Comparison of ENCODE assay signal across 18 cellular contexts in genomic region chr1:88088481-88088880, GRCh38.
DNase-seq lines count a peak whose midpoint lies in the region; ATAC-seq, FAIRE-seq and TF ChIP-seq lines count a peak whose summit lies in the region.
"Had no signal": no experiment of that assay in that cellular context is flagged by ENCODE, and none has a peak within 500 bp of the region (broad histone marks: within the 10 kb centered on the region; RNA-seq: fewer than 3 reads in every experiment).

No MANE protein-coding gene starts in this region.

- no TSS peak for BruUV-seq in HepG2 (replicated peaks; lab: Mats Ljungman, UMichigan)

- no peak for ATAC-seq in HepG2
- no peak for ATAC-seq in right lobe of liver
- no peak for ATAC-seq in HG02798 (IDR thresholded peaks at IDR 0.05; ENCODE audit: poor library complexity, unreplicated experiment)
- no peak for ATAC-seq in HG02759 (IDR thresholded peaks at IDR 0.05; ENCODE audit: unreplicated experiment)
- ATAC-seq in GM19351 (IDR thresholded peaks at IDR 0.05; ENCODE audit: unreplicated experiment) = no peak

- no peak for TF ChIP-seq CTCF in HepG2 (CRISPR knock-in tag; IDR thresholded peaks at IDR 0.05)
- no peak for TF ChIP-seq CTCF in right lobe of liver (IDR thresholded peaks at IDR 0.05)

- TF ChIP-seq POLR2A in HepG2 (IDR thresholded peaks at IDR 0.05; ENCODE audit: insufficient read depth in 1 of 2, low read depth in 2 of 2, low read length in 2 of 2) = no peak
- TF ChIP-seq POLR2A in right lobe of liver (IDR thresholded peaks at IDR 0.05) = no peak

- H3K79me2 ChIP-seq in HepG2 (ENCODE audit: insufficient read depth, low read length) = no peaks in the 10 kb centered on the region

- H2AFZ ChIP-seq in HepG2 (ENCODE audit: low read length) = no peak overlapping the region
- H2AFZ ChIP-seq: GM23248 had no signal

- no peak for FAIRE-seq in HepG2 (lab: Jason Lieb, UNC)

- no peaks in the 10 kb centered on the region for H3K27me3 ChIP-seq in HepG2 (ENCODE audit: control insufficient read depth in 1 of 2, insufficient read depth in 2 of 2, low read length in 2 of 2)
- H3K27me3 ChIP-seq in right lobe of liver = no peaks in the 10 kb centered on the region
- H3K27me3 ChIP-seq in iPS DF 6.9 (ENCODE audit: control insufficient read depth, insufficient read depth, low read length) = no peaks in the 10 kb centered on the region
- H3K27me3 ChIP-seq: SJSA1 had no signal

- intact Hi-C loops in HepG2 (cut with micrococcal nuclease; ENCODE audit: unreplicated experiment) = no loop called here
- intact Hi-C loops in right lobe of liver (cut with DNase I) = no loop called here

- in situ Hi-C loops in HepG2 (cut with HindIII; ENCODE audit: extremely low pct_ligation_motif_present, low pct_unique_long_range_greater_than_20kb) = no loop called here

- DNase-seq in HepG2 (ENCODE audit: low spot score) (no peak), right lobe of liver (no peak), SK-N-DZ (ENCODE audit: low spot score) (peak; percentile 18), iPS DF 6.9 (ENCODE audit: low read depth, low spot score) (peak; percentile 5)
- DNase-seq: ACHN, AML-193, DMS153, GM23248, NCI-H1436, NCI-H2029 treated with DMSO at 0.1 percent for 48 hours, RPMI8226, SW 1271 had no signal

- H3K27ac ChIP-seq in HepG2 (ENCODE audit: extremely low read length, insufficient read depth, low read length) (no peak overlapping the region), right lobe of liver (no peak overlapping the region), iPS DF 6.9 (ENCODE audit: low read length) (no peak overlapping the region)
- H3K27ac ChIP-seq: GM23248, KMS-11, SJSA1 had no signal

- H3K4me2 ChIP-seq in HepG2 (ENCODE audit: low read depth, low read length) = no peak overlapping the region
- H3K4me2 ChIP-seq: KMS-11 had no signal

- H3K4me3 ChIP-seq in HepG2 (replicated peaks in 1 of 3; ENCODE audit: insufficient read depth in 1 of 3, low read depth in 2 of 3, low read length in 3 of 3) (no peak overlapping the region), right lobe of liver (no peak overlapping the region), iPS DF 6.9 (ENCODE audit: low read length) (no peak overlapping the region)
- H3K4me3 ChIP-seq: GM23248, SJSA1 had no signal

- no peak for TF ChIP-seq RAD21 in HepG2 (CRISPR knock-in tag; IDR thresholded peaks at IDR 0.05)

- CTCF ChIA-PET in HepG2 (lab: Yijun Ruan, JAX; ENCODE audit: low intra/inter-chr PET ratio, low total read pairs) = no interaction called here

- TF ChIP-seq EP300 in HepG2 (IDR thresholded peaks at IDR 0.05; ENCODE audit: low read depth in 2 of 2, low read length in 2 of 2) (no peak), HepG2 (CRISPR knock-in tag; IDR thresholded peaks at IDR 0.05; ENCODE audit: borderline replicate concordance) (no peak)

- H3K4me1 ChIP-seq in HepG2 (ENCODE audit: insufficient read depth, low read length) = no peaks in the 10 kb centered on the region
- H3K4me1 ChIP-seq in right lobe of liver = no peaks in the 10 kb centered on the region
- H3K4me1 ChIP-seq in iPS DF 6.9 (ENCODE audit: control insufficient read depth, insufficient read depth, low read length) = peaks cover 1% of the 10 kb centered on the region; the same call in 1 of the 2 replicates
- H3K4me1 ChIP-seq: Caco-2, SJSA1 had no signal

- H4K20me1 ChIP-seq in HepG2 (ENCODE audit: insufficient read depth, low read length) = no peaks in the 10 kb centered on the region

- H3K36me3 ChIP-seq in HepG2 (replicated peaks in 1 of 2; ENCODE audit: control insufficient read depth in 1 of 2, insufficient read depth in 2 of 2, low read length in 2 of 2) = no peaks in the 10 kb centered on the region
- no peaks in the 10 kb centered on the region for H3K36me3 ChIP-seq in right lobe of liver
- H3K36me3 ChIP-seq in iPS DF 6.9 (ENCODE audit: control insufficient read depth, insufficient read depth, low read length) = no peaks in the 10 kb centered on the region
- H3K36me3 ChIP-seq: SJSA1 had no signal

- no peak overlapping the region for H3K9ac ChIP-seq in HepG2 (ENCODE audit: insufficient read depth, low read depth, low read length)
- H3K9ac ChIP-seq: GM23248, KMS-11 had no signal

- POLR2A ChIA-PET in HepG2 (lab: Yijun Ruan, JAX) = no interaction called here

- no peaks in the 10 kb centered on the region for H3K9me3 ChIP-seq in HepG2 (ENCODE audit: low read length)
- no peaks in the 10 kb centered on the region for H3K9me3 ChIP-seq in right lobe of liver
- no peaks in the 10 kb centered on the region for H3K9me3 ChIP-seq in iPS DF 6.9 (ENCODE audit: control insufficient read depth, insufficient read depth, low read length)
- H3K9me3 ChIP-seq: Caco-2, SJSA1 had no signal

- WGBS in HepG2 (ENCODE audit: low lambda C conversion rate) = 50% methylated on average over 3 of the region's 8 CpGs
- WGBS in right lobe of liver (ENCODE audit: insufficient coverage, low coverage, low lambda C conversion rate, missing lambda C conversion rate) = 64% methylated on average over 3 of the region's 8 CpGs
- no CpG with 5 or more reads among the region's 8 CpGs for WGBS in iPS DF 6.9 (ENCODE audit: insufficient coverage, insufficient read length)

TF ChIP-seq in HepG2, 621 proteins besides CTCF, POLR2A, EP300 and RAD21:
- TF ChIP-seq, protein P1, sequence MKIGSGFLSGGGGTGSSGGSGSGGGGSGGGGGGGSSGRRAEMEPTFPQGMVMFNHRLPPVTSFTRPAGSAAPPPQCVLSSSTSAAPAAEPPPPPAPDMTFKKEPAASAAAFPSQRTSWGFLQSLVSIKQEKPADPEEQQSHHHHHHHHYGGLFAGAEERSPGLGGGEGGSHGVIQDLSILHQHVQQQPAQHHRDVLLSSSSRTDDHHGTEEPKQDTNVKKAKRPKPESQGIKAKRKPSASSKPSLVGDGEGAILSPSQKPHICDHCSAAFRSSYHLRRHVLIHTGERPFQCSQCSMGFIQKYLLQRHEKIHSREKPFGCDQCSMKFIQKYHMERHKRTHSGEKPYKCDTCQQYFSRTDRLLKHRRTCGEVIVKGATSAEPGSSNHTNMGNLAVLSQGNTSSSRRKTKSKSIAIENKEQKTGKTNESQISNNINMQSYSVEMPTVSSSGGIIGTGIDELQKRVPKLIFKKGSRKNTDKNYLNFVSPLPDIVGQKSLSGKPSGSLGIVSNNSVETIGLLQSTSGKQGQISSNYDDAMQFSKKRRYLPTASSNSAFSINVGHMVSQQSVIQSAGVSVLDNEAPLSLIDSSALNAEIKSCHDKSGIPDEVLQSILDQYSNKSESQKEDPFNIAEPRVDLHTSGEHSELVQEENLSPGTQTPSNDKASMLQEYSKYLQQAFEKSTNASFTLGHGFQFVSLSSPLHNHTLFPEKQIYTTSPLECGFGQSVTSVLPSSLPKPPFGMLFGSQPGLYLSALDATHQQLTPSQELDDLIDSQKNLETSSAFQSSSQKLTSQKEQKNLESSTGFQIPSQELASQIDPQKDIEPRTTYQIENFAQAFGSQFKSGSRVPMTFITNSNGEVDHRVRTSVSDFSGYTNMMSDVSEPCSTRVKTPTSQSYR (CRISPR knock-in tag; IDR thresholded peaks at IDR 0.05; ENCODE audit: borderline replicate concordance) = peak; percentile 71; the same call in 1 of the 2 replicates
- no peak for TF ChIP-seq NFE2L2 (IDR thresholded peaks at IDR 0.05; ENCODE audit: low read length)

Comparison
In these comparisons a context has a peak if more than half of its experiments do, and no peak if none do; other contexts are left out.
1. DNase-seq: peak in SK-N-DZ (single experiment) and iPS DF 6.9 (single experiment); none in HepG2 (single experiment) and right lobe of liver (0 of 3).